ENCODE assay signal across 15 cellular contexts in the genomic region with DNA sequence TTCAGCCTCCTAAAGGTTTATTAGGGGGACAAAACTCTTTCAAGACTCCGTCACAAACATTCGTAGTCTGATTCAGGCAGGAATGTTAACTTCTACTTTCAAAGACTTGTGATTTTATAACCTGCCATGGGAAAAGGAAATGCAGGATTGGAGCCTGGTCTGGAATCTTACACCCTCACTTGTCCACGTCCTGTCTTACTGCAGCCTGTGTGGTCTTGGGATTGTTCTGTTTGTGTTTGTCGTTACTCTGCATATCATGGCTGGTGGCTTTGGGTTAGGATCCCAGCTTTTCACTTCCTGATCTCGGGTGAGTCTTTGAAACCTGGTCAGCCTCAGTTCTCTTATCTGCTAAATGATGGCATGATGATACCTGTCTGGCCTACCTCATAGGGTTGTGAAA.
"Had no signal": no experiment of that assay in that cellular context is flagged by ENCODE, and none has a peak within 500 bp of the region (broad histone marks: within the 10 kb centered on the region; RNA-seq: fewer than 3 reads in every experiment).

No MANE protein-coding gene starts in this region.

- H3K4me3 ChIP-seq: pancreas, stomach, testis had no signal

- ATAC-seq: activated CD4-positive, CD25-positive, alpha-beta regulatory T cell treated with anti-CD3 and anti-CD28 coated beads, Interleukin-2, amount 50 U/mL, for 24 hours; esophagus mucosa; pancreas; T-cell had no signal

- H3K9me3 Mint-ChIP-seq: T-cell had no signal

- H3K4me1 Mint-ChIP-seq: T-cell had no signal

- H3K27me3 ChIP-seq: pancreas, stomach, testis had no signal

- DNase-seq: activated CD4-positive, alpha-beta T cell treated with anti-CD3 and anti-CD28 coated beads, Interleukin-2, amount 50 U/mL, for 1 hour; activated naive CD4-positive, alpha-beta T cell treated with Interleukin-2 at 50 U/mL for 16 hours; activated T-cell treated with anti-CD3 and anti-CD28 coated beads for 4 hours; hippocampal formation; kidney glomerular epithelial cell; naive B cell; stimulated activated CD4-positive, alpha-beta T cell treated with anti-CD3 and anti-CD28 coated beads, Interleukin-12 subunit alpha, Interleukin-12 subunit beta, amount 100 ng/mL, for 4 hours; stimulated activated CD4-positive, alpha-beta T cell treated with anti-CD3 and anti-CD28 coated beads, Interleukin-2, amount 100 ng/mL, for 24 hours; stomach; T-cell; T-helper 9 cell; testis had no signal

- H3K27ac Mint-ChIP-seq: T-cell had no signal

- H3K4me3 Mint-ChIP-seq: T-cell had no signal

- H3K27ac ChIP-seq: testis had no signal

- H3K36me3 ChIP-seq: pancreas, stomach had no signal

- H3K9me3 ChIP-seq: pancreas, stomach, testis had no signal

- H3K36me3 Mint-ChIP-seq: naive B cell, T-cell had no signal
